1 cellular context compared by ENCODE assay signal in the genomic region with DNA sequence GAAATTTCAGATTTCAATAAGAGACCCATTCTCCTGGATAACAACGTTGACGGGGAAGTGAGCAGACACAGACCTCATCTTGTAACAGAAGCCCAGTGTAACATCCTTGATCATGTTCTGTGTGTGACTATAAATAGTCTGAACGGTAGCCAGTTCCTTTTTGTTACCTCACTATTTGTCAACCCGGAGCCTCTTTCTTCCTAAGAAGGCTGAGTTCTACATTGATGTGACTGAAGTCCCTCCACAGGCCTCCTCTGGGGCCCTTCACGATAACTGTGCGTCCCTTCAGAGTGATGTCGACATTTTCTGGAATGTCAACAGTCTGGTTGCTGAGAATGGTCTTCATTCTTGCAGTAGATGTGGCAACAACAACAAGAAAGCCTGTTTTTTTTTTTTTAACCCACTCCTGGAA.
A peak's percentile ranks its signal among the peaks of the same experiment; 100 is the strongest.
TF ChIP-seq lines count a peak whose summit lies in the region.

No MANE protein-coding gene starts in this region.

TF ChIP-seq in HepG2, 621 proteins besides CTCF, POLR2A, EP300 and RAD21 (continued from another document and continues in another):
- TF ChIP-seq ZXDC (CRISPR knock-in tag; IDR thresholded peaks at IDR 0.05), result no peak
- no peak for TF ChIP-seq ZNF510 (CRISPR knock-in tag; IDR thresholded peaks at IDR 0.05; ENCODE audit: low read depth)
- no peak for TF ChIP-seq IKZF1 (IDR thresholded peaks at IDR 0.05)
- TF ChIP-seq FOXP1 (IDR thresholded peaks at IDR 0.05), result no peak
- TF ChIP-seq FOXP1 (CRISPR knock-in tag; IDR thresholded peaks at IDR 0.05), result peak; percentile 93
- no peak for TF ChIP-seq ZNF781 (CRISPR knock-in tag; IDR thresholded peaks at IDR 0.05; ENCODE audit: borderline replicate concordance, not compliant biosample characterization)
- TF ChIP-seq AHDC1 (CRISPR knock-in tag; IDR thresholded peaks at IDR 0.05; ENCODE audit: borderline replicate concordance), result peak; percentile 57
- TF ChIP-seq ZNF772 (CRISPR knock-in tag; IDR thresholded peaks at IDR 0.05), result no peak
- TF ChIP-seq ZNF543 (CRISPR knock-in tag; IDR thresholded peaks at IDR 0.05), result no peak
- 0 out of 2 replicates have a peak, but pooled peaks have one; percentile 47 for TF ChIP-seq ARNTL (CRISPR knock-in tag; IDR thresholded peaks at IDR 0.05)
- TF ChIP-seq ZNF230 (CRISPR knock-in tag; IDR thresholded peaks at IDR 0.05), result no peak
- TF ChIP-seq MXI1 (IDR thresholded peaks at IDR 0.05; ENCODE audit: borderline replicate concordance, low read depth, low read length), result no peak
- TF ChIP-seq SRSF1 (optimal IDR thresholded peaks at IDR 0.05; ENCODE audit: low read depth, low read length), result no peak
- TF ChIP-seq ZNF281 (CRISPR knock-in tag; IDR thresholded peaks at IDR 0.05; ENCODE audit: borderline replicate concordance), result peak; percentile 31; the same call in 1 of the 2 replicates
- no peak for TF ChIP-seq TSC22D2 (CRISPR knock-in tag; IDR thresholded peaks at IDR 0.05; ENCODE audit: borderline replicate concordance)
- TF ChIP-seq, protein P1, sequence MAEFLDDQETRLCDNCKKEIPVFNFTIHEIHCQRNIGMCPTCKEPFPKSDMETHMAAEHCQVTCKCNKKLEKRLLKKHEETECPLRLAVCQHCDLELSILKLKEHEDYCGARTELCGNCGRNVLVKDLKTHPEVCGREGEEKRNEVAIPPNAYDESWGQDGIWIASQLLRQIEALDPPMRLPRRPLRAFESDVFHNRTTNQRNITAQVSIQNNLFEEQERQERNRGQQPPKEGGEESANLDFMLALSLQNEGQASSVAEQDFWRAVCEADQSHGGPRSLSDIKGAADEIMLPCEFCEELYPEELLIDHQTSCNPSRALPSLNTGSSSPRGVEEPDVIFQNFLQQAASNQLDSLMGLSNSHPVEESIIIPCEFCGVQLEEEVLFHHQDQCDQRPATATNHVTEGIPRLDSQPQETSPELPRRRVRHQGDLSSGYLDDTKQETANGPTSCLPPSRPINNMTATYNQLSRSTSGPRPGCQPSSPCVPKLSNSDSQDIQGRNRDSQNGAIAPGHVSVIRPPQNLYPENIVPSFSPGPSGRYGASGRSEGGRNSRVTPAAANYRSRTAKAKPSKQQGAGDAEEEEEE (CRISPR knock-in tag; IDR thresholded peaks at IDR 0.05; ENCODE audit: borderline replicate concordance), result no peak
- TF ChIP-seq NCOR1 (IDR thresholded peaks at IDR 0.05; ENCODE audit: borderline replicate concordance, low read length), result peak; percentile 63; the same call in 1 of the 2 replicates
- TF ChIP-seq ZSCAN29 (CRISPR knock-in tag; conservative IDR thresholded peaks at IDR 0.05), result 0 out of 2 replicates have a peak, but pooled peaks have one; percentile 43
- peak; percentile 66; the same call in 1 of the 2 replicates for TF ChIP-seq KDM3A (CRISPR knock-in tag; IDR thresholded peaks at IDR 0.05; ENCODE audit: low read depth)
- TF ChIP-seq TFE3 (CRISPR knock-in tag; IDR thresholded peaks at IDR 0.05), result no peak
- TF ChIP-seq ZNF782 (CRISPR knock-in tag; IDR thresholded peaks at IDR 0.05; ENCODE audit: borderline replicate concordance), result no peak
- TF ChIP-seq ZNF24 (IDR thresholded peaks at IDR 0.05), result no peak
- no peak for TF ChIP-seq GZF1 (CRISPR knock-in tag; IDR thresholded peaks at IDR 0.05)
- no peak for TF ChIP-seq ZNF143 (CRISPR knock-in tag; IDR thresholded peaks at IDR 0.05)
- no peak for TF ChIP-seq SRSF9 (IDR thresholded peaks at IDR 0.05; ENCODE audit: borderline replicate concordance, insufficient read depth, low read depth, low read length, poor library complexity, severe bottlenecking)
- no peak for TF ChIP-seq ZNF816 (CRISPR knock-in tag; IDR thresholded peaks at IDR 0.05; ENCODE audit: borderline replicate concordance)
- TF ChIP-seq NFRKB (IDR thresholded peaks at IDR 0.05), result no peak
- TF ChIP-seq ZNF367 (CRISPR knock-in tag; IDR thresholded peaks at IDR 0.05; ENCODE audit: borderline replicate concordance), result no peak
- TF ChIP-seq HINFP (CRISPR knock-in tag; IDR thresholded peaks at IDR 0.05; ENCODE audit: low read depth), result no peak
- TF ChIP-seq ZNF678 (CRISPR knock-in tag; IDR thresholded peaks at IDR 0.05), result no peak
- TF ChIP-seq NFE2L2 (IDR thresholded peaks at IDR 0.05; ENCODE audit: low read length), result no peak
- no peak for TF ChIP-seq GABPA (IDR thresholded peaks at IDR 0.05; ENCODE audit: low read depth, low read length)
- TF ChIP-seq GABPA (CRISPR knock-in tag; IDR thresholded peaks at IDR 0.05; ENCODE audit: low read depth), result no peak; the same call in 1 of the 2 replicates
- no peak for TF ChIP-seq GPBP1L1 (CRISPR knock-in tag; IDR thresholded peaks at IDR 0.05)
- TF ChIP-seq, protein P2, sequence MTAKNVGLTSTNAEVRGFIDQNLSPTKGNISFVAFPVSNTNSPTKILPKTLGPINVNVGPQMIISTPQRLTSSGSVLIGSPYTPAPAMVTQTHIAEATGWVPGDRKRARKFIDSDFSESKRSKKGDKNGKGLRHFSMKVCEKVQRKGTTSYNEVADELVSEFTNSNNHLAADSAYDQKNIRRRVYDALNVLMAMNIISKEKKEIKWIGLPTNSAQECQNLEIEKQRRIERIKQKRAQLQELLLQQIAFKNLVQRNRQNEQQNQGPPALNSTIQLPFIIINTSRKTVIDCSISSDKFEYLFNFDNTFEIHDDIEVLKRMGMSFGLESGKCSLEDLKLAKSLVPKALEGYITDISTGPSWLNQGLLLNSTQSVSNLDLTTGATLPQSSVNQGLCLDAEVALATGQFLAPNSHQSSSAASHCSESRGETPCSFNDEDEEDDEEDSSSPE (CRISPR knock-in tag; IDR thresholded peaks at IDR 0.05), result no peak
- TF ChIP-seq IRF2 (CRISPR knock-in tag; IDR thresholded peaks at IDR 0.05), result peak; percentile 80; the same call in 1 of the 2 replicates
- TF ChIP-seq, protein P3, sequence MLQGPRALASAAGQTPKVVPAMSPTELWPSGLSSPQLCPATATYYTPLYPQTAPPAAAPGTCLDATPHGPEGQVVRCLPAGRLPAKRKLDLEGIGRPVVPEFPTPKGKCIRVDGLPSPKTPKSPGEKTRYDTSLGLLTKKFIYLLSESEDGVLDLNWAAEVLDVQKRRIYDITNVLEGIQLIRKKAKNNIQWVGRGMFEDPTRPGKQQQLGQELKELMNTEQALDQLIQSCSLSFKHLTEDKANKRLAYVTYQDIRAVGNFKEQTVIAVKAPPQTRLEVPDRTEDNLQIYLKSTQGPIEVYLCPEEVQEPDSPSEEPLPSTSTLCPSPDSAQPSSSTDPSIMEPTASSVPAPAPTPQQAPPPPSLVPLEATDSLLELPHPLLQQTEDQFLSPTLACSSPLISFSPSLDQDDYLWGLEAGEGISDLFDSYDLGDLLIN (CRISPR knock-in tag; IDR thresholded peaks at IDR 0.05; ENCODE audit: borderline replicate concordance), result no peak
- no peak for TF ChIP-seq ZBTB42 (CRISPR knock-in tag; IDR thresholded peaks at IDR 0.05)
- no peak for TF ChIP-seq ZBTB3 (CRISPR knock-in tag; IDR thresholded peaks at IDR 0.05; ENCODE audit: borderline replicate concordance, low read depth)
- no peak for TF ChIP-seq ZNF432 (CRISPR knock-in tag; IDR thresholded peaks at IDR 0.05; ENCODE audit: borderline replicate concordance)
- TF ChIP-seq ZBTB21 (CRISPR knock-in tag; IDR thresholded peaks at IDR 0.05), result no peak
